Comparison of ENCODE assay signal across 17 cellular contexts in genomic region chr6:95521181-95521580, GRCh38. TPM values are rescaled to one million over a fixed set of nuclear protein-coding genes. Genes with fewer than 3 reads are reported as not detected.
DNase-seq lines count a peak whose midpoint lies in the region; ATAC-seq and TF ChIP-seq lines count a peak whose summit lies in the region.
"Had no signal": no experiment of that assay in that cellular context is flagged by ENCODE, and none has a peak within 500 bp of the region (broad histone marks: within the 10 kb centered on the region; RNA-seq: fewer than 3 reads in every experiment).

No MANE protein-coding gene starts in this region.

- TF ChIP-seq RAD21 in IMR-90 (IDR thresholded peaks at IDR 0.05; ENCODE audit: low read length), result no peak

- H2BK15ac ChIP-seq in IMR-90 (ENCODE audit: low read depth, low read length), result no peak overlapping the region

- dilution Hi-C loops in IMR-90 (cut with HindIII; ENCODE audit: low sequenced_read_pairs, unreplicated experiment), result no loop called here

- no peaks in the 10 kb centered on the region for H3K79me1 ChIP-seq in IMR-90 (ENCODE audit: low read depth in 1 of 2, low read length in 2 of 2)

- no peak for TF ChIP-seq POLR2A in IMR-90 (IDR thresholded peaks at IDR 0.05; ENCODE audit: low read depth, low read length)

- no peaks in the 10 kb centered on the region for H3K9me2 ChIP-seq in GM23338 (ENCODE audit: insufficient read depth)

- no peak overlapping the region for H4K5ac ChIP-seq in IMR-90 (ENCODE audit: low read depth, low read length)

- WGBS in IMR-90 (ENCODE audit: extremely low coverage in 2 of 2, insufficient read length in 1 of 2), 2 experiments, result no CpG with 5 or more reads among the region's 2 CpGs
- 33% methylated on average over 2 of the region's 2 CpGs; no CpG with 5 or more reads in 1 of the 2 experiments for WGBS in endodermal cell (ENCODE audit: insufficient coverage in 1 of 2, insufficient read length in 1 of 2), 2 experiments

- no peak overlapping the region for H2BK120ac ChIP-seq in IMR-90 (ENCODE audit: low read depth, low read length)

- no peak overlapping the region for H2BK20ac ChIP-seq in IMR-90 (ENCODE audit: low read depth, low read length)

- H2AK5ac ChIP-seq in IMR-90 (ENCODE audit: low read depth, low read length), result no peak overlapping the region

- H3K4ac ChIP-seq in IMR-90 (ENCODE audit: low read depth, low read length), result no peak overlapping the region

- TF ChIP-seq CTCF in GM23338 (conservative IDR thresholded peaks at IDR 0.05; ENCODE audit: low read depth in 2 of 2) (no peak), IMR-90 (conservative IDR thresholded peaks at IDR 0.05; ENCODE audit: low read depth, low read length) (no peak), endodermal cell (conservative IDR thresholded peaks at IDR 0.05) (no peak)

- H3K27me3 ChIP-seq in GM23338 (ENCODE audit: insufficient read depth) (no peaks in the 10 kb centered on the region), IMR-90 (ENCODE audit: control insufficient read depth, insufficient read depth, low read length) (no peaks in the 10 kb centered on the region), endodermal cell (ENCODE audit: control insufficient read depth, insufficient read depth, low read length, poor library complexity, severe bottlenecking) (no peaks in the 10 kb centered on the region)
- H3K27me3 ChIP-seq: BE2C had no signal

- H3K36me3 ChIP-seq in GM23338 (ENCODE audit: insufficient read depth), result no peaks in the 10 kb centered on the region
- H3K36me3 ChIP-seq in IMR-90 (ENCODE audit: control insufficient read depth, insufficient read depth, low read length), result no peaks in the 10 kb centered on the region
- H3K36me3 ChIP-seq in endodermal cell (ENCODE audit: control insufficient read depth, insufficient read depth, low read length), result peaks cover 9% of the 10 kb centered on the region
- H3K36me3 ChIP-seq: BE2C, HAP-1 had no signal

- BruUV-seq in IMR-90 (replicated peaks; lab: Mats Ljungman, UMichigan), result no TSS peak

- no peak for ATAC-seq in GM23338
- no peak for ATAC-seq in IMR-90 (ENCODE audit: low read depth)
- ATAC-seq in left colon, result no peak

- no peak overlapping the region for H3K18ac ChIP-seq in IMR-90 (ENCODE audit: low read depth, low read length)

- H2AK9ac ChIP-seq in IMR-90 (replicated peaks; ENCODE audit: low read depth, low read length, poor library complexity), result no peak overlapping the region

- in situ Hi-C loops in IMR-90 (cut with MboI; ENCODE audit: low sequenced_read_pairs), result no loop called here

- no peaks in the 10 kb centered on the region for H3K9me1 ChIP-seq in IMR-90 (ENCODE audit: insufficient read depth, low read length)

- H2BK5ac ChIP-seq in IMR-90 (ENCODE audit: low read depth, low read length, poor library complexity, severe bottlenecking), result no peak overlapping the region

- H2AFZ ChIP-seq in GM23338 (peak overlapping the region; percentile 41; the same call in 1 of the 2 replicates), IMR-90 (replicated peaks; ENCODE audit: low read length, poor library complexity) (no peak overlapping the region)

- H3K27ac Mint-ChIP-seq in GM23338 (peak overlapping the region; percentile 78), endodermal cell (peak overlapping the region; percentile 88)
- H3K27ac Mint-ChIP-seq: CD4-positive, alpha-beta T cell had no signal

- H3K9me3 ChIP-seq in IMR-90 (ENCODE audit: control insufficient read depth, insufficient read depth, low read length), result no peaks in the 10 kb centered on the region; the same call in 1 of the 2 replicates
- peaks cover 9% of the 10 kb centered on the region for H3K9me3 ChIP-seq in endodermal cell (ENCODE audit: control insufficient read depth, low read length)
- H3K9me3 ChIP-seq: BE2C, HAP-1 had no signal

- H3K9me3 Mint-ChIP-seq in GM23338 (no peaks in the 10 kb centered on the region; the same call in 2 of the 3 replicates), endodermal cell (peaks cover 9% of the 10 kb centered on the region)

- H3K27ac ChIP-seq in GM23338 (ENCODE audit: low read depth) (no peak overlapping the region), IMR-90 (ENCODE audit: insufficient read depth, low read length) (no peak overlapping the region), endodermal cell (ENCODE audit: low read depth, low read length) (no peak overlapping the region)
- H3K27ac ChIP-seq: C4-2B had no signal

- H3F3A ChIP-seq in GM23338 (replicated peaks; ENCODE audit: low read depth), result no peaks in the 10 kb centered on the region

- H3K4me3 Mint-ChIP-seq in GM23338, result no peak overlapping the region
- peak overlapping the region; percentile 4 for H3K4me3 Mint-ChIP-seq in endodermal cell
- H3K4me3 Mint-ChIP-seq: CD4-positive, alpha-beta T cell; IgD-negative memory B cell had no signal

- H3K9ac ChIP-seq in IMR-90 (ENCODE audit: low read depth, low read length) (no peak overlapping the region), endodermal cell (ENCODE audit: extremely low read depth, low read length, poor library complexity, severe bottlenecking) (peak overlapping the region; percentile 22)

- H3K27me3 Mint-ChIP-seq in GM23338 (ENCODE audit: insufficient read depth, low read depth, poor library complexity) (peaks cover 4% of the 10 kb centered on the region), endodermal cell (ENCODE audit: insufficient read depth) (no peaks in the 10 kb centered on the region)
- H3K27me3 Mint-ChIP-seq: IgD-negative memory B cell had no signal

- POLR2A ChIA-PET in IMR-90 (lab: Charles Lee; ENCODE audit: unreplicated experiment), result no interaction called here

- H3K14ac ChIP-seq in IMR-90 (replicated peaks; ENCODE audit: low read depth, low read length), result no peak overlapping the region

- no peaks in the 10 kb centered on the region for H4K20me1 ChIP-seq in GM23338 (replicated peaks; ENCODE audit: insufficient read depth)
- H4K20me1 ChIP-seq in IMR-90 (ENCODE audit: insufficient read depth, low read length), result no peaks in the 10 kb centered on the region

- H4K8ac ChIP-seq in IMR-90 (ENCODE audit: low read depth in 2 of 2, low read length in 2 of 2), result no peak overlapping the region

- intact Hi-C loops in IMR-90 (cut with micrococcal nuclease), result no loop called here
- intact Hi-C loops in left colon (cut with DNase I, micrococcal nuclease), result no loop called here

- peaks cover 24% of the 10 kb centered on the region for H3K4me1 Mint-ChIP-seq in GM23338
- peaks cover 43% of the 10 kb centered on the region for H3K4me1 Mint-ChIP-seq in endodermal cell
- H3K4me1 Mint-ChIP-seq: IgD-negative memory B cell had no signal

- H3K4me2 ChIP-seq in GM23338 (no peak overlapping the region), IMR-90 (ENCODE audit: low read depth, low read length) (no peak overlapping the region)

- H3K56ac ChIP-seq in IMR-90 (ENCODE audit: extremely low read depth, insufficient read depth, low read length), result no peak overlapping the region

- H3K4me3 ChIP-seq in GM23338 (no peak overlapping the region), IMR-90 (ENCODE audit: insufficient read depth, low read depth, low read length) (no peak overlapping the region), endodermal cell (ENCODE audit: low read length) (peak overlapping the region; percentile 67)
- H3K4me3 ChIP-seq: HAP-1 had no signal

- CTCF ChIA-PET in IMR-90 (lab: Yijun Ruan, JAX), result no interaction called here

- no peaks in the 10 kb centered on the region for H3K79me2 ChIP-seq in GM23338 (replicated peaks; ENCODE audit: insufficient read depth)

- H3K4me1 ChIP-seq in GM23338 (ENCODE audit: insufficient read depth) (peaks cover 8% of the 10 kb centered on the region), IMR-90 (ENCODE audit: control insufficient read depth, insufficient read depth, low read length) (no peaks in the 10 kb centered on the region), endodermal cell (ENCODE audit: control insufficient read depth, insufficient read depth, low read length) (peaks cover 4% of the 10 kb centered on the region)
- H3K4me1 ChIP-seq: BE2C had no signal

- no peak for DNase-seq in GM23338 (ENCODE audit: low spot score)
- DNase-seq in IMR-90, result no peak
- no peak for DNase-seq in endodermal cell
- DNase-seq in germinal center (ENCODE audit: low spot score), result no peak
- no peak for DNase-seq in left colon
- DNase-seq in NCI-H2227 treated with DMSO at 0.1 percent for 48 hours (lab: John Stamatoyannopoulos, UW), result no peak
- DNase-seq: ACHN; BE2C; Calu3; CD4-positive, alpha-beta T cell; DMS79 treated with DMSO at 0.1 percent for 48 hours; GF-D8; GOT3; KG1 had no signal

- no peak overlapping the region for H3K23ac ChIP-seq in IMR-90 (ENCODE audit: low read depth, low read length)

- peaks cover 11% of the 10 kb centered on the region; the same call in 2 of the 3 replicates for H3K36me3 Mint-ChIP-seq in GM23338 (ENCODE audit: low read depth)
- H3K36me3 Mint-ChIP-seq in endodermal cell (ENCODE audit: low read depth), result peaks cover 8% of the 10 kb centered on the region
- H3K36me3 Mint-ChIP-seq: IgD-negative memory B cell had no signal

- no peak overlapping the region for H4K91ac ChIP-seq in IMR-90 (ENCODE audit: insufficient read depth, low read depth, low read length)

TF ChIP-seq in IMR-90, 13 proteins besides CTCF, POLR2A, EP300 and RAD21 (continues in another document):
- TF ChIP-seq MAFK (IDR thresholded peaks at IDR 0.05; ENCODE audit: low read depth, low read length) (0 out of 2 replicates have a peak, but pooled peaks have one; percentile 6), NFE2L2 (IDR thresholded peaks at IDR 0.05; ENCODE audit: low read depth, low read length) (no peak), MAZ (IDR thresholded peaks at IDR 0.05; ENCODE audit: borderline replicate concordance, low read depth, low read length) (no peak), ELK1 (IDR thresholded peaks at IDR 0.05; ENCODE audit: borderline replicate concordance, low read depth, low read length) (no peak), CHD1 (IDR thresholded peaks at IDR 0.05; ENCODE audit: low read depth, low read length) (no peak), BHLHE40 (IDR thresholded peaks at IDR 0.05; ENCODE audit: low read depth, low read length) (no peak)

RNA-seq across cellular contexts. Expression of gene MANEA, which starts 56.2 kb away (rescaled TPM):
- 9.8 and 14.6 TPM in 2 replicates for total RNA-seq in GM23338 (2014; rRNA removed; shearing (Covaris generic))
- polyA plus RNA-seq in GM23338 (2016; fragmentation: Nextera tagmentation; extraction: Ambion mirVana) (4.8 and 5.5 TPM in 2 replicates), IMR-90 (2012; rRNA removed) (3.1 and 3.9 TPM in 2 replicates)
- total RNA-seq in IMR-90 (2012; rRNA removed) (9.0 and 11.9 TPM in 2 replicates), endodermal cell (100 to 1,000 TPM in 1 of 2 donors, 10 to 100 TPM in 1; 77.8 to 141 TPM), left colon (1 to 10 TPM; 4.3 to 6.3 TPM)
- 0.31 and 0.64 TPM in 2 replicates for polyA plus RNA-seq in IMR-90 (2012; cell fraction: cytosol; rRNA removed)
- polyA plus RNA-seq in IMR-90 (2012; cell fraction: nucleus; rRNA removed; ENCODE audit: low replicate concordance), result 0.11 and 1.9 TPM in 2 replicates
- polyA plus RNA-seq in endodermal cell (2013, experiment 1 of 2), result 40.4 TPM
- 49.8 TPM for polyA plus RNA-seq in endodermal cell (2013, experiment 2 of 2)
